In genomic region chr19:55253842-55254624, GRCh38 we compare ENCODE assay signal across 8 cellular contexts.
DNase-seq lines count a peak whose midpoint lies in the region; ATAC-seq and TF ChIP-seq lines count a peak whose summit lies in the region.

No MANE protein-coding gene starts in this region.

- peak overlapping the region; percentile 56 for H3K27ac ChIP-seq in substantia nigra (ENCODE audit: low read depth, low read length, poor library complexity, severe bottlenecking)

- TF ChIP-seq CTCF in GM06990 (IDR thresholded peaks at IDR 0.05; ENCODE audit: insufficient read depth, low read length, poor library complexity, severe bottlenecking), result no peak

- H3K27me3 ChIP-seq in GM06990 (replicated peaks; ENCODE audit: control insufficient read depth, insufficient read depth, low read length), result no peaks in the 10 kb centered on the region

- H3K36me3 ChIP-seq in GM06990 (ENCODE audit: control insufficient read depth, insufficient read depth, low read length), result peaks cover 4% of the 10 kb centered on the region; the same call in 1 of the 2 replicates

- DNase-seq in GM06990 (ENCODE audit: extremely low read depth, insufficient read length) (peak; percentile 87), NCI-H748 treated with DMSO at 0.1 percent for 48 hours (lab: John Stamatoyannopoulos, UW) (peak; percentile 53), left kidney (ENCODE audit: low read depth, low spot score) (peak; percentile 40), substantia nigra (lab: John Stamatoyannopoulos, UW) (peak in 4 of 49 donors; percentile 6 to 17 (median 8)), OCI-M2 (lab: John Stamatoyannopoulos, UW; ENCODE audit: unreplicated experiment) (no peak)
- DNase-seq in activated T-cell treated with anti-CD3 and anti-CD28 coated beads, Interleukin-2, amount 50 U/mL, for 1 hour, result peak; percentile 70

- ATAC-seq in GM21723 (IDR thresholded peaks at IDR 0.05; ENCODE audit: unreplicated experiment) (peak; percentile 44), GM18873 (IDR thresholded peaks at IDR 0.05; ENCODE audit: low FRiP score, unreplicated experiment) (no peak)

- peak overlapping the region; percentile 86 for H3K4me3 ChIP-seq in GM06990 (replicated peaks; ENCODE audit: low read depth, low read length)
